Comparison of ENCODE assay signal across 8 cellular contexts in genomic region chr11:45803981-45804805, GRCh38. TPM values are rescaled to one million over a fixed set of nuclear protein-coding genes. Genes with fewer than 3 reads are reported as not detected.
DNase-seq lines count a peak whose midpoint lies in the region; ATAC-seq, FAIRE-seq and TF ChIP-seq lines count a peak whose summit lies in the region.

No MANE protein-coding gene starts in this region.

- H3K27me3 Mint-ChIP-seq in nephron progenitor cell (ENCODE audit: low read depth, poor library complexity), result peaks cover 44% of the 10 kb centered on the region
- H3K27me3 Mint-ChIP-seq in stimulated activated naive CD8-positive, alpha-beta T cell treated with anti-CD3 and anti-CD28 coated beads, Interleukin-15, amount 100 ng/mL, for 72 hours, result no peaks in the 10 kb centered on the region

- DNase-seq in NCI-H2107 (lab: John Stamatoyannopoulos, UW) (peak; percentile 28), NCI-H2107 treated with DMSO at 0.1 percent for 48 hours (lab: John Stamatoyannopoulos, UW; ENCODE audit: unreplicated experiment) (no peak), RCC 7860 (ENCODE audit: low spot score) (peak; percentile 21), activated gamma-delta T cell (lab: John Stamatoyannopoulos, UW) (peak; percentile 55), fibroblast of villous mesenchyme (ENCODE audit: low read depth) (peak; percentile 69), nephron progenitor cell (peak; percentile 74)
- DNase-seq in stimulated activated naive CD8-positive, alpha-beta T cell treated with anti-CD3 and anti-CD28 coated beads, Interleukin-15, amount 100 ng/mL, for 72 hours, result peak; percentile 66 to 74

- peak; percentile 27 for ATAC-seq in HG03442 (IDR thresholded peaks at IDR 0.05; ENCODE audit: unreplicated experiment)
- peak; percentile 67 for ATAC-seq in stimulated activated naive CD8-positive, alpha-beta T cell treated with anti-CD3 and anti-CD28 coated beads, Interleukin-15, amount 100 ng/mL, for 72 hours

- peaks cover 24% of the 10 kb centered on the region for H3K4me1 Mint-ChIP-seq in nephron progenitor cell
- peaks cover 34% of the 10 kb centered on the region for H3K4me1 Mint-ChIP-seq in stimulated activated naive CD8-positive, alpha-beta T cell treated with anti-CD3 and anti-CD28 coated beads, Interleukin-15, amount 100 ng/mL, for 72 hours

- no peaks in the 10 kb centered on the region for H3K9me3 Mint-ChIP-seq in nephron progenitor cell
- H3K9me3 Mint-ChIP-seq in stimulated activated naive CD8-positive, alpha-beta T cell treated with anti-CD3 and anti-CD28 coated beads, Interleukin-15, amount 100 ng/mL, for 72 hours, result no peaks in the 10 kb centered on the region

- H3K4me3 ChIP-seq in fibroblast of villous mesenchyme (ENCODE audit: low read depth, low read length), result peak overlapping the region; percentile 68

- H3K36me3 Mint-ChIP-seq in nephron progenitor cell (ENCODE audit: low read depth), result peaks cover 3% of the 10 kb centered on the region

- H3K27ac Mint-ChIP-seq in nephron progenitor cell, result no peak overlapping the region
- H3K27ac Mint-ChIP-seq in stimulated activated naive CD8-positive, alpha-beta T cell treated with anti-CD3 and anti-CD28 coated beads, Interleukin-15, amount 100 ng/mL, for 72 hours, result peak overlapping the region; percentile 86 to 89

- H3K4me3 Mint-ChIP-seq in nephron progenitor cell, result peak overlapping the region; percentile 91
- H3K4me3 Mint-ChIP-seq in stimulated activated naive CD8-positive, alpha-beta T cell treated with anti-CD3 and anti-CD28 coated beads, Interleukin-15, amount 100 ng/mL, for 72 hours, result peak overlapping the region; percentile 97

- no peak for FAIRE-seq in RCC 7860 (lab: Jason Lieb, UNC)

- TF ChIP-seq CTCF in fibroblast of villous mesenchyme (IDR thresholded peaks at IDR 0.05; ENCODE audit: insufficient read depth, low read depth, low read length) (no peak), nephron progenitor cell (IDR thresholded peaks at IDR 0.05) (no peak)

RNA-seq across cellular contexts. Expression of gene SLC35C1, which starts 0.8 kb away (rescaled TPM):
- 14.2 and 14.5 TPM in 2 replicates for total RNA-seq in fibroblast of villous mesenchyme

RNA-seq across cellular contexts. Expression of gene CRY2, which starts 43.1 kb away (rescaled TPM):
- total RNA-seq in fibroblast of villous mesenchyme, result 14.5 and 14.7 TPM in 2 replicates
